In genomic region chr11:103061656-103062055, GRCh38 we compare ENCODE assay signal across 24 cellular contexts. TPM values are rescaled to one million over a fixed set of nuclear protein-coding genes. Genes with fewer than 3 reads are reported as not detected.
DNase-seq lines count a peak whose midpoint lies in the region; ATAC-seq, FAIRE-seq and TF ChIP-seq lines count a peak whose summit lies in the region.
"Had no signal": no experiment of that assay in that cellular context is flagged by ENCODE, and none has a peak within 500 bp of the region (broad histone marks: within the 10 kb centered on the region; RNA-seq: fewer than 3 reads in every experiment).

No MANE protein-coding gene starts in this region.

- H2BK5ac ChIP-seq in IMR-90 (ENCODE audit: low read depth, low read length, poor library complexity, severe bottlenecking): no peak overlapping the region
- peak overlapping the region; percentile 8 for H2BK5ac ChIP-seq in mesenchymal stem cell (ENCODE audit: low read depth, low read length, poor library complexity, severe bottlenecking)

- H3K9me3 ChIP-seq in IMR-90 (ENCODE audit: control insufficient read depth, insufficient read depth, low read length) (no peaks in the 10 kb centered on the region), K562 (replicated peaks; ENCODE audit: control insufficient read depth, insufficient read depth, low read depth, low read length) (no peaks in the 10 kb centered on the region), mesenchymal stem cell (ENCODE audit: control insufficient read depth, low read length) (no peaks in the 10 kb centered on the region), right atrium auricular region (no peaks in the 10 kb centered on the region)
- H3K9me3 ChIP-seq: BE2C, BLaER1 had no signal

- dilution Hi-C loops in IMR-90 (cut with HindIII; ENCODE audit: low sequenced_read_pairs, unreplicated experiment): no loop called here

- TF ChIP-seq POLR2A in IMR-90 (IDR thresholded peaks at IDR 0.05; ENCODE audit: low read depth, low read length) (no peak), K562 (conservative IDR thresholded peaks at IDR 0.05) (no peak)

- H2BK20ac ChIP-seq in IMR-90 (ENCODE audit: low read depth, low read length): no peak overlapping the region

- CTCF ChIA-PET in IMR-90 (lab: Yijun Ruan, JAX) (no interaction called here), K562 (lab: Yijun Ruan, JAX; ENCODE audit: low intra/inter-chr PET ratio) (no interaction called here)

- H2BK120ac ChIP-seq in IMR-90 (ENCODE audit: low read depth, low read length) (no peak overlapping the region), mesenchymal stem cell (ENCODE audit: low read depth, low read length) (no peak overlapping the region)

- WGBS in IMR-90 (ENCODE audit: extremely low coverage in 2 of 2, insufficient read length in 1 of 2), 2 experiments: no CpG with 5 or more reads among the region's 1 CpG
- 100% methylated on average over 1 of the region's 1 CpG for WGBS in K562 (ENCODE audit: insufficient coverage, low coverage, missing lambda C conversion rate)
- 89% methylated on average over 1 of the region's 1 CpG for WGBS in mesenchymal stem cell

- no TSS peak for BruUV-seq in IMR-90 (replicated peaks; lab: Mats Ljungman, UMichigan)
- no TSS peak for BruUV-seq in K562 (replicated peaks; lab: Mats Ljungman, UMichigan)

- no peaks in the 10 kb centered on the region for H4K20me1 ChIP-seq in IMR-90 (ENCODE audit: insufficient read depth, low read length)
- H4K20me1 ChIP-seq in K562 (replicated peaks; ENCODE audit: control insufficient read depth, insufficient read depth, low read length): no peaks in the 10 kb centered on the region
- H4K20me1 ChIP-seq: BLaER1 had no signal

- H3K36me3 ChIP-seq in IMR-90 (ENCODE audit: control insufficient read depth, insufficient read depth, low read length) (peaks cover 8% of the 10 kb centered on the region), K562 (ENCODE audit: control insufficient read depth, insufficient read depth, low read length) (peaks cover 86% of the 10 kb centered on the region), mesenchymal stem cell (ENCODE audit: control insufficient read depth in 1 of 2, insufficient read depth in 2 of 2, low read depth in 1 of 2, low read length in 2 of 2) (peaks cover 3 to 70% of the 10 kb centered on the region in 2 experiments), right atrium auricular region (peaks cover 38% of the 10 kb centered on the region)

- no peak for FAIRE-seq in K562 (lab: Jason Lieb, UNC)
- FAIRE-seq: A204.1, GM12878, GM18507 had no signal

- H2AK5ac ChIP-seq in IMR-90 (ENCODE audit: low read depth, low read length) (no peak overlapping the region), mesenchymal stem cell (ENCODE audit: low read length, severe bottlenecking) (no peak overlapping the region)

- no peaks in the 10 kb centered on the region for H3K27me3 ChIP-seq in IMR-90 (ENCODE audit: control insufficient read depth, insufficient read depth, low read length)
- H3K27me3 ChIP-seq in K562 (ENCODE audit: control insufficient read depth in 2 of 2, insufficient read depth in 2 of 2, low read length in 2 of 2): no peaks in the 10 kb centered on the region
- H3K27me3 ChIP-seq in mesenchymal stem cell (ENCODE audit: control insufficient read depth in 1 of 2, insufficient read depth in 1 of 2, low read length in 2 of 2): no peaks in the 10 kb centered on the region
- H3K27me3 ChIP-seq in right atrium auricular region: no peaks in the 10 kb centered on the region
- H3K27me3 ChIP-seq: BE2C, BLaER1 had no signal

- H4K91ac ChIP-seq in IMR-90 (ENCODE audit: insufficient read depth, low read depth, low read length): no peak overlapping the region
- H4K91ac ChIP-seq in mesenchymal stem cell (ENCODE audit: low read length): no peak overlapping the region

- intact Hi-C loops in IMR-90 (cut with micrococcal nuclease) (no loop called here), K562 (cut with micrococcal nuclease) (no loop called here)

- H3K4me3 ChIP-seq in IMR-90 (ENCODE audit: insufficient read depth, low read depth, low read length): no peak overlapping the region
- no peak overlapping the region for H3K4me3 ChIP-seq in K562
- no peak overlapping the region for H3K4me3 ChIP-seq in mesenchymal stem cell (ENCODE audit: insufficient read depth in 1 of 2, low read depth in 1 of 2, low read length in 2 of 2)
- H3K4me3 ChIP-seq in right atrium auricular region: no peak overlapping the region
- H3K4me3 ChIP-seq: BLaER1, GM12878 had no signal

- H3K79me1 ChIP-seq in IMR-90 (ENCODE audit: low read depth in 1 of 2, low read length in 2 of 2) (0 out of 4 replicates have a peak, but pooled peaks cover 0 to 3% of the 10 kb centered on the region in 2 experiments), mesenchymal stem cell (replicated peaks; ENCODE audit: low read length, poor library complexity, severe bottlenecking) (no peaks in the 10 kb centered on the region)

- H2AFZ ChIP-seq in IMR-90 (replicated peaks; ENCODE audit: low read length, poor library complexity): no peak overlapping the region
- no peak overlapping the region for H2AFZ ChIP-seq in K562 (ENCODE audit: low read depth, low read length)
- no peak overlapping the region for H2AFZ ChIP-seq in mesenchymal stem cell (ENCODE audit: low read depth, low read length)

- no peak for TF ChIP-seq RAD21 in IMR-90 (IDR thresholded peaks at IDR 0.05; ENCODE audit: low read length)
- no peak for TF ChIP-seq RAD21 in K562 (CRISPR knock-in tag; conservative IDR thresholded peaks at IDR 0.05 in 1 of 2, IDR thresholded peaks at IDR 0.05 in 1 of 2)

- TF ChIP-seq EP300 in K562 (IDR thresholded peaks at IDR 0.05; ENCODE audit: low read length): no peak

- in situ Hi-C loops in IMR-90 (cut with MboI; ENCODE audit: low sequenced_read_pairs): no loop called here
- in situ Hi-C loops in K562 (cut with MboI): no loop called here

- H3K4ac ChIP-seq in IMR-90 (ENCODE audit: low read depth, low read length) (no peak overlapping the region), mesenchymal stem cell (ENCODE audit: low read depth in 1 of 2, low read length in 2 of 2) (no peak overlapping the region)

- no peak for TF ChIP-seq CTCF in IMR-90 (conservative IDR thresholded peaks at IDR 0.05; ENCODE audit: low read depth, low read length)
- no peak for TF ChIP-seq CTCF in K562 (IDR thresholded peaks at IDR 0.05 in 2 of 3, conservative IDR thresholded peaks at IDR 0.05 in 1 of 3; ENCODE audit: insufficient read depth in 2 of 3, low read depth in 1 of 3, low read length in 3 of 3)
- TF ChIP-seq CTCF in right atrium auricular region (IDR thresholded peaks at IDR 0.05): no peak

- no peak overlapping the region for H3K18ac ChIP-seq in IMR-90 (ENCODE audit: low read depth, low read length)
- H3K18ac ChIP-seq in mesenchymal stem cell (ENCODE audit: low read depth in 1 of 2, low read length in 2 of 2): no peak overlapping the region

- ATAC-seq in IMR-90 (ENCODE audit: low read depth) (no peak), K562 (no peak), GM21381 (IDR thresholded peaks at IDR 0.05; ENCODE audit: unreplicated experiment) (no peak)
- ATAC-seq: GM12878 had no signal

- H3K27ac ChIP-seq in IMR-90 (ENCODE audit: insufficient read depth, low read length) (no peak overlapping the region), K562 (ENCODE audit: extremely low read depth, low read depth, low read length) (no peak overlapping the region), mesenchymal stem cell (ENCODE audit: low read length, poor library complexity, severe bottlenecking) (no peak overlapping the region), right atrium auricular region (no peak overlapping the region)
- H3K27ac ChIP-seq: BLaER1 had no signal

- DNase-seq in IMR-90 (no peak), K562 (ENCODE audit: extremely low read depth in 1 of 4, low spot score in 3 of 4) (no peak), mesenchymal stem cell (no peak), right atrium auricular region (ENCODE audit: low spot score) (no peak)
- DNase-seq: 8988T; ACHN; BE2C; C1 segment of cervical spinal cord; CD4-positive, alpha-beta memory T cell; CD4-positive, CD25-positive, alpha-beta regulatory T cell; CD8-positive, alpha-beta memory T cell; COR-L47; DMS 273 treated with DMSO at 0.1 percent for 48 hours; DMS153; DMS53; DMS79; DND-41; EL; GDM1 had no signal

- no peak overlapping the region for H2BK15ac ChIP-seq in IMR-90 (ENCODE audit: low read depth, low read length)
- no peak overlapping the region for H2BK15ac ChIP-seq in mesenchymal stem cell (ENCODE audit: low read depth, poor library complexity, severe bottlenecking)

- no peak overlapping the region for H4K8ac ChIP-seq in IMR-90 (ENCODE audit: low read depth in 2 of 2, low read length in 2 of 2)
- H4K8ac ChIP-seq in mesenchymal stem cell (ENCODE audit: low read length): no peak overlapping the region

- no peak overlapping the region for H3K56ac ChIP-seq in IMR-90 (ENCODE audit: extremely low read depth, insufficient read depth, low read length)

- POLR2A ChIA-PET in IMR-90 (lab: Charles Lee; ENCODE audit: unreplicated experiment): interaction anchor here (0.6 to 0.8 kb wide), 2 partner anchors 9 to 30 kb away, joined by 3 read pairs; partner anchors contain the start of gene DCUN1D5
- POLR2A ChIA-PET in K562 (lab: Yijun Ruan, JAX): interaction anchor here (1.3 kb wide), 1 partner anchor 30 kb away, joined by 3 read pairs; the partner anchor contains the start of gene DCUN1D5

- H3K4me1 ChIP-seq in IMR-90 (ENCODE audit: control insufficient read depth, insufficient read depth, low read length) (no peaks in the 10 kb centered on the region), K562 (replicated peaks in 1 of 2; ENCODE audit: control insufficient read depth in 2 of 2, insufficient read depth in 2 of 2, low read length in 2 of 2) (no peaks in the 10 kb centered on the region), mesenchymal stem cell (ENCODE audit: control insufficient read depth, insufficient read depth, low read depth, low read length) (no peaks in the 10 kb centered on the region), right atrium auricular region (no peaks in the 10 kb centered on the region)
- H3K4me1 ChIP-seq: BE2C had no signal

- H3K9me1 ChIP-seq in IMR-90 (ENCODE audit: insufficient read depth, low read length) (no peaks in the 10 kb centered on the region), K562 (ENCODE audit: control insufficient read depth, insufficient read depth, low read length) (no peaks in the 10 kb centered on the region)

- H3K4me2 ChIP-seq in IMR-90 (ENCODE audit: low read depth, low read length) (no peak overlapping the region), K562 (ENCODE audit: insufficient read depth, low read length) (no peak overlapping the region), mesenchymal stem cell (ENCODE audit: low read length, poor library complexity, severe bottlenecking) (no peak overlapping the region)
- H3K4me2 ChIP-seq: BLaER1 had no signal

- H4K5ac ChIP-seq in IMR-90 (ENCODE audit: low read depth, low read length): no peak overlapping the region

- H2AK9ac ChIP-seq in IMR-90 (replicated peaks; ENCODE audit: low read depth, low read length, poor library complexity): no peak overlapping the region

- H3K9ac ChIP-seq in IMR-90 (ENCODE audit: low read depth, low read length): no peak overlapping the region
- no peak overlapping the region for H3K9ac ChIP-seq in K562 (ENCODE audit: insufficient read depth in 1 of 2, low read depth in 2 of 2, low read length in 2 of 2)
- no peak overlapping the region for H3K9ac ChIP-seq in mesenchymal stem cell (ENCODE audit: low read length)
- H3K9ac ChIP-seq: BLaER1 had no signal

- H3K23ac ChIP-seq in IMR-90 (ENCODE audit: low read depth, low read length) (no peak overlapping the region), mesenchymal stem cell (ENCODE audit: low read length in 2 of 2) (no peak overlapping the region)

- H3K79me2 ChIP-seq in K562 (ENCODE audit: control insufficient read depth, insufficient read depth, low read length): no peaks in the 10 kb centered on the region

- no peak overlapping the region for H2BK12ac ChIP-seq in mesenchymal stem cell (ENCODE audit: low read length in 2 of 2)

- H3K14ac ChIP-seq in IMR-90 (replicated peaks; ENCODE audit: low read depth, low read length): no peak overlapping the region
- H3K14ac ChIP-seq in mesenchymal stem cell (ENCODE audit: low read length in 2 of 2): no peak overlapping the region

RNA-seq across cellular contexts. Expression of gene DCUN1D5, which starts 30.3 kb away (rescaled TPM):
- 58.3 and 69.4 TPM in 2 replicates for total RNA-seq in IMR-90 (2012; rRNA removed)
- polyA plus RNA-seq in IMR-90 (2012; rRNA removed): 46.8 and 47.8 TPM in 2 replicates
- polyA plus RNA-seq in IMR-90 (2012; cell fraction: cytosol; rRNA removed): 53.6 and 73.5 TPM in 2 replicates
- polyA plus RNA-seq in IMR-90 (2012; cell fraction: nucleus; rRNA removed; ENCODE audit: low replicate concordance): 17.6 and 26.5 TPM in 2 replicates
- total RNA-seq in K562 (2011; cell fraction: chromatin; rRNA removed; ENCODE audit: low replicate concordance): 19.9 and 20.0 TPM in 2 replicates
- total RNA-seq in K562 (2011; cell fraction: nucleolus; rRNA removed): 29.3 and 32.9 TPM in 2 replicates
- total RNA-seq in K562 (2011; cell fraction: nucleoplasm; rRNA removed): 24.1 and 31.0 TPM in 2 replicates
- total RNA-seq in K562 (2014; rRNA removed): 202 and 242 TPM in 2 replicates
- 132 and 149 TPM in 2 replicates for total RNA-seq in K562 (2014; rRNA removed; fragmentation: Illumina TruSeq; extraction: Trizol)
- total RNA-seq in K562 (2015; rRNA removed; fragmentation: Illumina TruSeq; extraction: Trizol): 105 and 115 TPM in 2 replicates
- total RNA-seq in K562 (2021): 97.2 and 100 TPM in 2 replicates
- polyA plus RNA-seq in K562 (2011; rRNA removed): 102 and 161 TPM in 2 replicates
- polyA plus RNA-seq in K562 (2011; cell fraction: cytosol; rRNA removed): 74.9 and 88.7 TPM in 2 replicates
- polyA plus RNA-seq in K562 (2011; cell fraction: nucleus; rRNA removed): 34.6 and 42.4 TPM in 2 replicates
- 68.3 and 115 TPM in 2 replicates for polyA plus RNA-seq in K562 (2012)
- polyA plus RNA-seq in K562 (2014; fragmentation: Illumina TruSeq; extraction: Trizol): 82.7 and 93.3 TPM in 2 replicates
- 10 to 100 TPM; 38.4 to 39.1 TPM for polyA plus RNA-seq in K562 (2014; fragmentation: Nextera tagmentation; extraction: Ambion mirVana)
- 175 and 178 TPM in 2 replicates for polyA plus RNA-seq in K562 (2014; rRNA removed)
- 65.9 and 73.0 TPM in 2 replicates for polyA minus RNA-seq in K562 (2011; rRNA and poly(A)+ RNA removed)
- 42.4 and 46.6 TPM in 2 replicates for polyA minus RNA-seq in K562 (2011; cell fraction: cytosol; rRNA and poly(A)+ RNA removed)
- polyA minus RNA-seq in K562 (2011; cell fraction: nucleus; rRNA and poly(A)+ RNA removed): 29.9 and 36.7 TPM in 2 replicates
- 78.2 TPM for polyA plus RNA-seq in mesenchymal stem cell (2013, experiment 1 of 2)
- polyA plus RNA-seq in mesenchymal stem cell (2013, experiment 2 of 2): 83.8 TPM
- 10 to 100 TPM; 25.5 to 28.7 TPM for total RNA-seq in right atrium auricular region

RNA-seq across cellular contexts. Expression of gene DYNC2H1, which starts 47.6 kb away (rescaled TPM):
- 21.0 and 25.3 TPM in 2 replicates for total RNA-seq in IMR-90 (2012; rRNA removed)
- polyA plus RNA-seq in IMR-90 (2012; rRNA removed): 4.3 and 5.7 TPM in 2 replicates
- polyA plus RNA-seq in IMR-90 (2012; cell fraction: cytosol; rRNA removed): 1.2 and 1.4 TPM in 2 replicates
- 1.4 and 17.0 TPM in 2 replicates for polyA plus RNA-seq in IMR-90 (2012; cell fraction: nucleus; rRNA removed; ENCODE audit: low replicate concordance)
- total RNA-seq in K562 (2011; cell fraction: chromatin; rRNA removed; ENCODE audit: low replicate concordance): 0.12 and 1.0 TPM in 2 replicates
- under 0.01 and 0.26 TPM in 2 replicates for total RNA-seq in K562 (2011; cell fraction: nucleolus; rRNA removed)
- 0.22 TPM in 1 of 2 replicates, not detected in the other for total RNA-seq in K562 (2011; cell fraction: nucleoplasm; rRNA removed)
- 0.33 and 0.64 TPM in 2 replicates for total RNA-seq in K562 (2014; rRNA removed)
- total RNA-seq in K562 (2014; rRNA removed; fragmentation: Illumina TruSeq; extraction: Trizol): 0.51 and 0.54 TPM in 2 replicates
- total RNA-seq in K562 (2015; rRNA removed; fragmentation: Illumina TruSeq; extraction: Trizol): 0.40 and 0.57 TPM in 2 replicates
- total RNA-seq in K562 (2021): 0.33 and 0.47 TPM in 2 replicates
- polyA plus RNA-seq in K562 (2011; rRNA removed): 0.07 and 0.20 TPM in 2 replicates
- polyA plus RNA-seq in K562 (2011; cell fraction: cytosol; rRNA removed): 0.01 and 0.04 TPM in 2 replicates
- 0.04 and 0.58 TPM in 2 replicates for polyA plus RNA-seq in K562 (2011; cell fraction: nucleus; rRNA removed)
- polyA plus RNA-seq in K562 (2012): 0.21 and 0.73 TPM in 2 replicates
- 0.11 and 0.12 TPM in 2 replicates for polyA plus RNA-seq in K562 (2014; fragmentation: Illumina TruSeq; extraction: Trizol)
- polyA plus RNA-seq in K562 (2014; fragmentation: Nextera tagmentation; extraction: Ambion mirVana): under 1 TPM; 0.10 to 0.17 TPM
- polyA plus RNA-seq in K562 (2014; rRNA removed): 0.08 and 0.19 TPM in 2 replicates
- polyA minus RNA-seq in K562 (2011; rRNA and poly(A)+ RNA removed): 0.32 and 0.57 TPM in 2 replicates
- polyA minus RNA-seq in K562 (2011; cell fraction: cytosol; rRNA and poly(A)+ RNA removed): 0.76 TPM in 1 of 2 replicates, not detected in the other
- 0.13 and 1.00 TPM in 2 replicates for polyA minus RNA-seq in K562 (2011; cell fraction: nucleus; rRNA and poly(A)+ RNA removed)
- 6.5 TPM for polyA plus RNA-seq in mesenchymal stem cell (2013, experiment 1 of 2)
- polyA plus RNA-seq in mesenchymal stem cell (2013, experiment 2 of 2): 7.6 TPM
- 10 to 100 TPM in 1 of 2 donors, 1 to 10 TPM in 1; 7.8 to 12.7 TPM for total RNA-seq in right atrium auricular region

Comparison
In these comparisons a context has a peak if more than half of its experiments do, and no peak if none do; other contexts are left out.
1. RNA of gene DYNC2H1, which starts 47.6 kb away (total RNA-seq): 21.0 to 25.3 TPM in IMR-90 and 7.8 to 12.7 TPM in right atrium auricular region; under 0.01 to 1.0 TPM in K562; every median in the first group is over 4 times any median in the second.